ENCODE assay signal across 14 cellular contexts in the genomic region with DNA sequence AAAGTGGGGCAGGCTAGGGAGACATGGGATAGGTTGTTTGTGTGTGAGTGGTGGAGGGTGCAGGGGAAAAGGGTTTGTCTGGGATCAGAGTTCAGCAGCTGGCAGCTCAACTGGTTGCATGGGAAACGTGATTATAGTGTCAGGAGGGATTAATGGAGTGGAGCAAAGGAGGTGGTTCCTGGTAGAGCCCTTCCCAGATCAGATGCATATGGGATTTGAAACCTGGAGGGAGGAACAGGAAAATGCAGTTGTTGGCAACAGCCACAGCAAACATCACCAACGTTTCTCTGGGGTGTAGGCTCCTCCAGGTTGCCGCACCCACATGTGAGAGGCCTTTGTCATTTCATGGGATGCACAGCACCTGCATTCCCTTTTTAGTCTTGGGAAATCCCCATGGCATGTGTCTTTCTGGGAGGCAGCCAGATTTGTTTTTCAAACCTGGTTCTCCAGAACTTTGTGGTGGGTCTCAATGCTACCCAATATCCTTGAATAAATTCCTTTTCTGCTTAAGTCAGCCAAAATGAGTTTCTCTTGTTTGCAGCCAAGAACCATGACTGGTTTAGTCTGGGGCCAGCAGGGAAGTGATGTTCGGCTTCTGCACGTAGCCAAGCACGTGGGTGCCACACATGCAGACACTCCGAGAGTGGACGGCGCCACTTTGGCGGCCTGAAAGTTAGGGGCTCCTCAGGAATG.
A peak's percentile ranks its signal among the peaks of the same experiment; 100 is the strongest.
DNase-seq lines count a peak whose midpoint lies in the region; ATAC-seq and TF ChIP-seq lines count a peak whose summit lies in the region.
"Had no signal": no experiment of that assay in that cellular context is flagged by ENCODE, and none has a peak within 500 bp of the region (broad histone marks: within the 10 kb centered on the region; RNA-seq: fewer than 3 reads in every experiment).

No MANE protein-coding gene starts in this region.

- no peaks in the 10 kb centered on the region for H3K36me3 ChIP-seq in esophagus squamous epithelium
- no peaks in the 10 kb centered on the region for H3K36me3 ChIP-seq in uterus
- H3K36me3 ChIP-seq: tibial artery had no signal

- H3K4me1 Mint-ChIP-seq in natural killer cell: no peaks in the 10 kb centered on the region
- H3K4me1 Mint-ChIP-seq: immature natural killer cell, T-helper 17 cell had no signal

- H3K4me3 Mint-ChIP-seq in natural killer cell: no peak overlapping the region
- H3K4me3 Mint-ChIP-seq: immature natural killer cell, T-helper 17 cell had no signal

- H3K4me3 ChIP-seq in esophagus squamous epithelium (no peak overlapping the region), retinal pigment epithelial cell (ENCODE audit: low read length) (no peak overlapping the region), uterus (no peak overlapping the region)
- H3K4me3 ChIP-seq: tibial artery had no signal

- intact Hi-C loops in esophagus squamous epithelium (cut with DNase I) (no loop called here), uterus (cut with DNase I; ENCODE audit: low total_unique reads) (no loop called here), natural killer cell (cut with micrococcal nuclease) (no loop called here)

- DNase-seq in DMS79 treated with DMSO at 0.1 percent for 48 hours (lab: John Stamatoyannopoulos, UW) (peak; percentile 59), NCI-H774 (lab: John Stamatoyannopoulos, UW) (peak; percentile 20), esophagus squamous epithelium (lab: John Stamatoyannopoulos, UW) (no peak), retinal pigment epithelial cell (ENCODE audit: low read depth) (peak; percentile 99), uterus (no peak), amygdala (lab: John Stamatoyannopoulos, UW) (no peak), natural killer cell (no peak)
- DNase-seq: erythroblast, immature natural killer cell, T-helper 17 cell, tibial artery had no signal

- H3K9me3 ChIP-seq in esophagus squamous epithelium (no peaks in the 10 kb centered on the region), uterus (no peaks in the 10 kb centered on the region)
- H3K9me3 ChIP-seq: tibial artery had no signal

- TF ChIP-seq CTCF in esophagus squamous epithelium (IDR thresholded peaks at IDR 0.05) (no peak), retinal pigment epithelial cell (conservative IDR thresholded peaks at IDR 0.05; ENCODE audit: low read depth, low read length) (no peak), uterus (IDR thresholded peaks at IDR 0.05) (no peak), natural killer cell (IDR thresholded peaks at IDR 0.05) (no peak)

- H3K27ac ChIP-seq in esophagus squamous epithelium (peak overlapping the region; percentile 70 to 83 (median 80)), uterus (no peak overlapping the region)
- H3K27ac ChIP-seq: parathyroid adenoma, tibial artery had no signal

- TF ChIP-seq POLR2A in esophagus squamous epithelium (IDR thresholded peaks at IDR 0.05) (no peak), uterus (IDR thresholded peaks at IDR 0.05) (no peak)

- H3K27ac Mint-ChIP-seq in natural killer cell: no peak overlapping the region
- H3K27ac Mint-ChIP-seq: immature natural killer cell, T-helper 17 cell had no signal

- no peaks in the 10 kb centered on the region for H3K27me3 ChIP-seq in esophagus squamous epithelium
- H3K27me3 ChIP-seq in uterus: no peaks in the 10 kb centered on the region
- H3K27me3 ChIP-seq: tibial artery had no signal

- 29 to 45% methylated on average over 3 to 10 of the region's 10 CpGs for WGBS in esophagus squamous epithelium, 2 donors

- peaks cover 14 to 57% (median 23%) of the 10 kb centered on the region in 3 donors for H3K4me1 ChIP-seq in esophagus squamous epithelium
- H3K4me1 ChIP-seq in uterus: no peaks in the 10 kb centered on the region
- H3K4me1 ChIP-seq: parathyroid adenoma had no signal

- no peaks in the 10 kb centered on the region for H3K36me3 Mint-ChIP-seq in natural killer cell
- H3K36me3 Mint-ChIP-seq: immature natural killer cell had no signal

- ATAC-seq in GM19397 (IDR thresholded peaks at IDR 0.05; ENCODE audit: unreplicated experiment): no peak
- ATAC-seq in natural killer cell: no peak
- ATAC-seq: HCT116, T-helper 17 cell had no signal

- no peaks in the 10 kb centered on the region for H3K9me3 Mint-ChIP-seq in natural killer cell
- H3K9me3 Mint-ChIP-seq: immature natural killer cell had no signal

- H3K27me3 Mint-ChIP-seq in natural killer cell (ENCODE audit: low read depth in 2 of 2): peaks cover 9 to 13% of the 10 kb centered on the region in 2 donors

Comparison
In these comparisons a context has a peak if more than half of its experiments do, and no peak if none do; other contexts are left out.
1. DNase-seq: peak in DMS79 treated with DMSO at 0.1 percent for 48 hours (single experiment), NCI-H774 (single experiment) and retinal pigment epithelial cell (single experiment); none in esophagus squamous epithelium (single experiment), uterus (0 of 2), amygdala (0 of 56) and natural killer cell (single experiment).
2. H3K27ac ChIP-seq: peak in esophagus squamous epithelium (4 of 4); none in uterus (0 of 2).